8 cellular contexts compared by ENCODE assay signal in the genomic region with DNA sequence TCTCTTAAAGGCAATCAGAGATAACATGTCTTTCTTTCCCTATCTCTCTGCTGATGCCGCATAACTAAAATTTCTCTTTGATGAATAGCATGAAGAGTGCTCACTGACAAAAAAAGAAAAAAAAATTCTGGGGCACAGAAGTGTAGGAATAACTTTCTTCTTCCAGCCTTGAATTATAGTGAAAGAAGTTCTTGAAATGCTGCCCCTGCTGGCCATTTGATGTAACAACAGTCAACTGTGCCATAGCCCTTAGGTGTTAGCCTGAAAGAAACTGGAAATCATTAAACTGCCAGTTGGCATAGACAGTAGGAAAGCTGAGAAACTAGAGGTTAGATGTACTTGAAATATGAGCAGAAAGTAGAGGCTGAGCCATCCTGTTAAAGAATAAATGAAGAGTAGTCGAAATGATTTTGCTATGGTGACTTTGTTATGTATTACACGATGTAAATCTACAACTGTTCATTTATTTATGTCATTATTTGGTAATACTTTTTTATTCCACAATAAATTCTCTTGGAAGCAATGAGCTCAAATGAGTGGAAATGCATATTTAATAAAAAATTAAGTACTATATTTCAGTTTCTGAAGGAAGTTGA. TPM values are rescaled to one million over a fixed set of nuclear protein-coding genes. Genes with fewer than 3 reads are reported as not detected.
DNase-seq lines count a peak whose midpoint lies in the region; TF ChIP-seq lines count a peak whose summit lies in the region.

No MANE protein-coding gene starts in this region.

- no peaks in the 10 kb centered on the region for H3K27me3 ChIP-seq in BE2C

- no peaks in the 10 kb centered on the region for H3K9me3 ChIP-seq in BE2C

- no peak overlapping the region for H3K4me3 ChIP-seq in BE2C (ENCODE audit: low read depth, low read length)

- H3K4me1 ChIP-seq in BE2C = no peaks in the 10 kb centered on the region

- DNase-seq in BE2C = peak; percentile 16
- DNase-seq in GM13977 (ENCODE audit: low spot score) = peak; percentile 43
- peak; percentile 33 for DNase-seq in NCI-H2171 treated with DMSO at 0.1 percent for 48 hours (lab: John Stamatoyannopoulos, UW)
- DNase-seq in amniotic stem cell (lab: John Stamatoyannopoulos, UW) = peak; percentile 4
- peak; percentile 46 for DNase-seq in iPS-NIHi11 (ENCODE audit: low spot score)
- DNase-seq in stimulated activated CD4-positive, alpha-beta T cell treated with anti-CD3 and anti-CD28 coated beads, Interleukin-4, amount 100 ng/mL, for 24 hours = peak; percentile 31
- DNase-seq in DMS153 treated with DMSO at 0.1 percent for 48 hours (lab: John Stamatoyannopoulos, UW; ENCODE audit: unreplicated experiment) = no peak
- DNase-seq in DMS79 treated with DMSO at 0.1 percent for 48 hours (lab: John Stamatoyannopoulos, UW) = no peak

- TF ChIP-seq CTCF in BE2C (IDR thresholded peaks at IDR 0.05; ENCODE audit: low read depth, low read length) (peak; percentile 80), GM13977 (IDR thresholded peaks at IDR 0.05; ENCODE audit: extremely low read depth, insufficient read depth, missing control alignments) (peak; percentile 73)

- H3K36me3 ChIP-seq in BE2C = no peaks in the 10 kb centered on the region

- in situ Hi-C loops in GM13977 (cut with MboI; ENCODE audit: low pct_unique_long_range_greater_than_20kb, low sequenced_read_pairs, unreplicated experiment) = no loop called here

RNA-seq across cellular contexts. Expression of gene FAM171A1, which starts 48.3 kb away (rescaled TPM):
- polyA plus RNA-seq in BE2C (2012; ENCODE audit: insufficient read depth, insufficient read length, low read depth) = 29.0 TPM

Comparison
In these comparisons a context has a peak if more than half of its experiments do, and no peak if none do; other contexts are left out.
1. DNase-seq: peak in BE2C (single experiment), GM13977 (single experiment), NCI-H2171 treated with DMSO at 0.1 percent for 48 hours (single experiment), amniotic stem cell (single experiment), iPS-NIHi11 (single experiment) and stimulated activated CD4-positive, alpha-beta T cell treated with anti-CD3 and anti-CD28 coated beads, Interleukin-4, amount 100 ng/mL, for 24 hours (single experiment); none in DMS153 treated with DMSO at 0.1 percent for 48 hours (single experiment) and DMS79 treated with DMSO at 0.1 percent for 48 hours (single experiment).